7 cellular contexts compared by ENCODE assay signal in genomic region chr15:53310709-53311108, GRCh38.
"Had no signal": no experiment of that assay in that cellular context is flagged by ENCODE, and none has a peak within 500 bp of the region (broad histone marks: within the 10 kb centered on the region; RNA-seq: fewer than 3 reads in every experiment).

No MANE protein-coding gene starts in this region.

- H3K27ac ChIP-seq: HL-60, KMS-11 had no signal

- H3K9ac ChIP-seq: KMS-11 had no signal

- H3K4me3 ChIP-seq: K562 had no signal

- H3K4me2 ChIP-seq: KMS-11 had no signal

- DNase-seq: IMR-90, KBM-7, KG1 had no signal

- ATAC-seq: K562 had no signal

- FAIRE-seq: HTR-8/SVneo, K562 had no signal
